ENCODE assay signal across 13 cellular contexts in genomic region chr5:34685485-34686197, GRCh38. TPM values are rescaled to one million over a fixed set of nuclear protein-coding genes. Genes with fewer than 3 reads are reported as not detected.
DNase-seq lines count a peak whose midpoint lies in the region; ATAC-seq, FAIRE-seq and TF ChIP-seq lines count a peak whose summit lies in the region.
"Had no signal": no experiment of that assay in that cellular context is flagged by ENCODE, and none has a peak within 500 bp of the region (broad histone marks: within the 10 kb centered on the region; RNA-seq: fewer than 3 reads in every experiment).

No MANE protein-coding gene starts in this region.

- peak overlapping the region; percentile 68 for H3K27ac ChIP-seq in SJSA1

- H3K9me3 Mint-ChIP-seq in progenitor cell of endocrine pancreas (ENCODE audit: low read depth), result no peaks in the 10 kb centered on the region

- H3K4me3 ChIP-seq in H7 (ENCODE audit: insufficient read depth, low read depth, low read length) (no peak overlapping the region), SJSA1 (no peak overlapping the region)

- no peak for TF ChIP-seq CTCF in progenitor cell of endocrine pancreas (IDR thresholded peaks at IDR 0.05; ENCODE audit: unreplicated experiment)

- peaks cover 11% of the 10 kb centered on the region for H3K36me3 ChIP-seq in H7 (replicated peaks; ENCODE audit: control insufficient read depth, insufficient read depth, low read length)
- peaks cover 3% of the 10 kb centered on the region; the same call in 1 of the 2 replicates for H3K36me3 ChIP-seq in SJSA1

- no peak for FAIRE-seq in frontal cortex (lab: Jason Lieb, UNC)

- H3K27me3 ChIP-seq in H7 (ENCODE audit: control insufficient read depth, insufficient read depth, low read length), result no peaks in the 10 kb centered on the region
- H3K27me3 ChIP-seq in SJSA1 (replicated peaks), result no peaks in the 10 kb centered on the region

- peaks cover 50% of the 10 kb centered on the region for H3K4me1 ChIP-seq in SJSA1 (replicated peaks)

- no peaks in the 10 kb centered on the region for H3K27me3 Mint-ChIP-seq in progenitor cell of endocrine pancreas

- H3K9me3 ChIP-seq in SJSA1 (replicated peaks), result no peaks in the 10 kb centered on the region

- peaks cover 14% of the 10 kb centered on the region for H3K36me3 Mint-ChIP-seq in progenitor cell of endocrine pancreas (ENCODE audit: insufficient read depth)

- ATAC-seq in HG03565 (IDR thresholded peaks at IDR 0.05; ENCODE audit: unreplicated experiment) (no peak), HG03280 (IDR thresholded peaks at IDR 0.05; ENCODE audit: unreplicated experiment) (no peak)

- DNase-seq in H7 (peak; percentile 42), SJSA1 (ENCODE audit: low read depth in 1 of 2, low spot score in 2 of 2) (peak in 1 of 2 experiments; percentile 50), fibroblast of peridontal ligament (ENCODE audit: extremely low read depth) (peak; percentile 67), progenitor cell of endocrine pancreas (ENCODE audit: low spot score, unreplicated experiment) (no peak), frontal cortex (ENCODE audit: low spot score in 2 of 2) (no peak), NCI-H1436 treated with DMSO at 0.1 percent for 48 hours (lab: John Stamatoyannopoulos, UW) (no peak)
- DNase-seq: DND-41; effector memory CD4-positive, alpha-beta T cell; MM.1S; RPMI8226; stimulated activated CD4-positive, alpha-beta T cell treated with anti-CD3 and anti-CD28 coated beads, Interleukin-2, amount 100 ng/mL, for 48 hours had no signal

- H3K27ac Mint-ChIP-seq in progenitor cell of endocrine pancreas, result peak overlapping the region; percentile 97

- H3K4me1 Mint-ChIP-seq in progenitor cell of endocrine pancreas (ENCODE audit: low read depth), result peaks cover 70% of the 10 kb centered on the region

- peak overlapping the region; percentile 45 for H3K4me3 Mint-ChIP-seq in progenitor cell of endocrine pancreas (ENCODE audit: low read depth)

RNA-seq across cellular contexts. Expression of gene RAI14, which starts 29.5 kb away (rescaled TPM):
- total RNA-seq in H7 (2014; rRNA removed; shearing (Covaris generic)), result 62.0 and 65.4 TPM in 2 replicates
- 21.5 and 30.6 TPM in 2 replicates for total RNA-seq in SJSA1 (2014; rRNA removed; shearing (Covaris generic))
- total RNA-seq in progenitor cell of endocrine pancreas, result 116 and 121 TPM in 2 replicates
- 29.3 TPM for total RNA-seq in frontal cortex

Comparison
In these comparisons a context has a peak if more than half of its experiments do, and no peak if none do; other contexts are left out.
1. DNase-seq: peak in H7 (single experiment) and fibroblast of peridontal ligament (single experiment); none in progenitor cell of endocrine pancreas (single experiment), frontal cortex (0 of 2) and NCI-H1436 treated with DMSO at 0.1 percent for 48 hours (single experiment).